In genomic region chr1:183194527-183195145, GRCh38 we compare ENCODE assay signal across 9 cellular contexts. TPM values are rescaled to one million over a fixed set of nuclear protein-coding genes. Genes with fewer than 3 reads are reported as not detected.
DNase-seq lines count a peak whose midpoint lies in the region; ATAC-seq and TF ChIP-seq lines count a peak whose summit lies in the region.
"Had no signal": no experiment of that assay in that cellular context is flagged by ENCODE, and none has a peak within 500 bp of the region (broad histone marks: within the 10 kb centered on the region; RNA-seq: fewer than 3 reads in every experiment).

No MANE protein-coding gene starts in this region.

- in situ Hi-C loops in G401 (cut with HindIII; ENCODE audit: low sequenced_read_pairs) = no loop called here

- TF ChIP-seq CTCF in GM10266 (IDR thresholded peaks at IDR 0.05; ENCODE audit: control insufficient read depth, insufficient read depth, low read depth, missing control alignments) (no peak), GM20000 (IDR thresholded peaks at IDR 0.05; ENCODE audit: extremely low read depth, missing control alignments) (no peak)

- peak; percentile 97 for ATAC-seq in HG03378 (IDR thresholded peaks at IDR 0.05; ENCODE audit: unreplicated experiment)

- peak; percentile 50 for DNase-seq in GM10266 (ENCODE audit: extremely low spot score)
- DNase-seq in GM20000 (ENCODE audit: low spot score) = peak; percentile 46
- peak; percentile 12 for DNase-seq in astrocyte of the hippocampus (ENCODE audit: low read depth, low spot score)
- no peak for DNase-seq in NCI-H2171 treated with DMSO at 0.1 percent for 48 hours (lab: John Stamatoyannopoulos, UW)
- no peak for DNase-seq in G401 (ENCODE audit: low spot score)
- DNase-seq in NCI-H82 (lab: John Stamatoyannopoulos, UW) = no peak
- no peak for DNase-seq in HCEC 1CT

RNA-seq across cellular contexts. Expression of gene LAMC2, which starts 8.6 kb away (rescaled TPM):
- 0.61 and 0.68 TPM in 2 replicates for total RNA-seq in G401 (2014; rRNA removed; shearing (Covaris generic))
- total RNA-seq: activated CD8-positive, alpha-beta memory T cell treated with anti-CD3 and anti-CD28 coated beads for 36 hours had no signal

Comparison
In these comparisons a context has a peak if more than half of its experiments do, and no peak if none do; other contexts are left out.
1. DNase-seq: peak in GM10266 (single experiment), GM20000 (single experiment) and astrocyte of the hippocampus (single experiment); none in NCI-H2171 treated with DMSO at 0.1 percent for 48 hours (single experiment), G401 (single experiment), NCI-H82 (single experiment) and HCEC 1CT (single experiment).